Comparison of ENCODE assay signal across 1 cellular context in genomic region chr6:149510793-149511512, GRCh38.
TF ChIP-seq lines count a peak whose summit lies in the region.

No MANE protein-coding gene starts in this region.

TF ChIP-seq in HEK293, 187 proteins besides CTCF, POLR2A, EP300 and RAD21 (continued from another document):
- TF ChIP-seq ZNF449 (tag by site-specific recombination; IDR thresholded peaks at IDR 0.05) (no peak), ZNF37A (tag by site-specific recombination; IDR thresholded peaks at IDR 0.05) (no peak), ZBTB17 (tag by site-specific recombination; IDR thresholded peaks at IDR 0.05) (peak; percentile 86), MZF1 (tag by site-specific recombination; IDR thresholded peaks at IDR 0.05; ENCODE audit: borderline replicate concordance) (no peak), ZNF18 (tag by site-specific recombination; IDR thresholded peaks at IDR 0.05) (no peak), ZFP3 (tag by site-specific recombination; IDR thresholded peaks at IDR 0.05; ENCODE audit: low read depth) (no peak), RBAK (tag by site-specific recombination; IDR thresholded peaks at IDR 0.05) (no peak), ZNF354C (tag by site-specific recombination; IDR thresholded peaks at IDR 0.05; ENCODE audit: borderline replicate concordance, low read depth) (no peak), PRDM6 (tag by site-specific recombination; IDR thresholded peaks at IDR 0.05) (0 out of 2 replicates have a peak, but pooled peaks have one; percentile 35), MYNN (tag by site-specific recombination; IDR thresholded peaks at IDR 0.05; ENCODE audit: borderline replicate concordance) (no peak), ZBTB6 (tag by site-specific recombination; IDR thresholded peaks at IDR 0.05) (peak; percentile 62; the same call in 1 of the 2 replicates), ZSCAN30 (tag by site-specific recombination; IDR thresholded peaks at IDR 0.05) (no peak), ZSCAN4 (tag by site-specific recombination; IDR thresholded peaks at IDR 0.05) (no peak), ZNF184 (tag by site-specific recombination; IDR thresholded peaks at IDR 0.05) (no peak)
TF ChIP-seq in HEK293: peak in this region for 3.
